Comparison of ENCODE assay signal across 8 cellular contexts in genomic region chr17:7234100-7235012, GRCh38. TPM values are rescaled to one million over a fixed set of nuclear protein-coding genes. Genes with fewer than 3 reads are reported as not detected.
A peak's percentile ranks its signal among the peaks of the same experiment; 100 is the strongest.
DNase-seq lines count a peak whose midpoint lies in the region; ATAC-seq and TF ChIP-seq lines count a peak whose summit lies in the region.

Gene DVL2, minus strand, starts transcription at chr17:7234517. Its CDS starts 255 bp downstream, at chr17:7234262.

- no peaks in the 10 kb centered on the region for H3K27me3 ChIP-seq in A673 (replicated peaks; ENCODE audit: insufficient read depth, low read depth, low read length, poor library complexity)

- H3K9me3 ChIP-seq in A673 (ENCODE audit: low read depth, low read length, poor library complexity, severe bottlenecking): no peaks in the 10 kb centered on the region

- intact Hi-C loops in A673 (cut with micrococcal nuclease; ENCODE audit: unreplicated experiment): no loop called here

- CTCF ChIA-PET in A673 (lab: Charles Lee): interaction anchor here (0.7 to 1.1 kb wide), 2 partner anchors 15 to 62 kb away, joined by 3 read pairs; no protein-coding TSS in a partner anchor

- no peak for TF ChIP-seq CTCF in A673 (conservative IDR thresholded peaks at IDR 0.05; ENCODE audit: low read depth, low read length)

- peak; percentile 97 for DNase-seq in A673 (ENCODE audit: low spot score)
- peak; percentile 30 for DNase-seq in NCI-H345 treated with DMSO at 0.1 percent for 48 hours (lab: John Stamatoyannopoulos, UW; ENCODE audit: unreplicated experiment)
- peak; percentile 93 for DNase-seq in central memory CD4-positive, alpha-beta T cell
- peak; percentile 96 for DNase-seq in iris pigment epithelial cell (ENCODE audit: low read depth)
- peak; percentile 89 to 94 for DNase-seq in stimulated activated CD4-positive, alpha-beta T cell treated with anti-CD3 and anti-CD28 coated beads, Interleukin-12 subunit alpha, Interleukin-12 subunit beta, amount 100 ng/mL, for 24 hours (ENCODE audit: low read depth in 2 of 2)

- peaks cover 26% of the 10 kb centered on the region for H3K4me1 ChIP-seq in A673 (ENCODE audit: insufficient read depth, low read length, poor library complexity, severe bottlenecking)

- H3K4me3 ChIP-seq in A673 (ENCODE audit: low read depth, low read length, poor library complexity, severe bottlenecking): peak within 1 kb of the TSS; percentile 78

- H3K27ac ChIP-seq in A673 (ENCODE audit: low read depth, low read length, poor library complexity, severe bottlenecking): peak within 1 kb of the TSS; percentile 83

- BruUV-seq in A673 (replicated peaks; lab: Mats Ljungman, UMichigan): TSS peak; percentile 36

- POLR2A ChIA-PET in A673 (lab: Charles Lee; ENCODE audit: low non-redundant PET): interaction anchor here (0.6 to 1.0 kb wide), 3 partner anchors 15 to 64 kb away, joined by 3 to 6 read pairs (median 5); partner anchors contain the start of gene DLG4

- peak; percentile 55 for ATAC-seq in GM18868 (IDR thresholded peaks at IDR 0.05; ENCODE audit: unreplicated experiment)
- peak; percentile 48 for ATAC-seq in HG03135 (IDR thresholded peaks at IDR 0.05; ENCODE audit: unreplicated experiment)
- peak; percentile 52 to 55 for ATAC-seq in activated CD4-positive, CD25-positive, alpha-beta regulatory T cell treated with anti-CD3 and anti-CD28 coated beads, Interleukin-2, amount 50 U/mL, for 24 hours

- H3K36me3 ChIP-seq in A673 (ENCODE audit: insufficient read depth, low read length, poor library complexity, severe bottlenecking): peaks cover 44% of the 10 kb centered on the region

RNA-seq across cellular contexts. Expression of gene DVL2, which starts in this region (rescaled TPM):
- 133 and 139 TPM in 2 replicates for total RNA-seq in A673 (2021)

Comparison
In these comparisons a context has a peak if more than half of its experiments do, and no peak if none do; other contexts are left out.
1. Peak in every context shown above with its lines: DNase-seq, ATAC-seq, H3K4me3 ChIP-seq and H3K27ac ChIP-seq.
2. DNase-seq: peak in every context shown above with its lines; median percentile 97 in A673; 96 in iris pigment epithelial cell; 93 in central memory CD4-positive, alpha-beta T cell; 92 in stimulated activated CD4-positive, alpha-beta T cell treated with anti-CD3 and anti-CD28 coated beads, Interleukin-12 subunit alpha, Interleukin-12 subunit beta, amount 100 ng/mL, for 24 hours; 30 in NCI-H345 treated with DMSO at 0.1 percent for 48 hours.